ENCODE assay signal across 9 cellular contexts in genomic region chr1:180500689-180501088, GRCh38. TPM values are rescaled to one million over a fixed set of nuclear protein-coding genes. Genes with fewer than 3 reads are reported as not detected.
DNase-seq lines count a peak whose midpoint lies in the region; ATAC-seq and TF ChIP-seq lines count a peak whose summit lies in the region.
"Had no signal": no experiment of that assay in that cellular context is flagged by ENCODE, and none has a peak within 500 bp of the region (broad histone marks: within the 10 kb centered on the region; RNA-seq: fewer than 3 reads in every experiment).

No MANE protein-coding gene starts in this region.

- H3K27me3 ChIP-seq in fibroblast of lung (ENCODE audit: control insufficient read depth, insufficient read depth, low read length): no peaks in the 10 kb centered on the region
- H3K27me3 ChIP-seq in gastroesophageal sphincter: no peaks in the 10 kb centered on the region

- POLR2A ChIA-PET in T-cell (lab: Charles Lee): interaction anchor here in 1 of 2 donors (0.6 to 0.7 kb wide), 2 partner anchors 585 to 631 kb away, joined by 6 to 10 read pairs; no protein-coding TSS in a partner anchor

- no peak overlapping the region for H3K9ac ChIP-seq in fibroblast of lung (ENCODE audit: insufficient read depth, low read length)

- 77% methylated on average over 2 of the region's 2 CpGs for WGBS in gastroesophageal sphincter (ENCODE audit: low coverage in 1 of 2), 2 donors

- H3K4me2 ChIP-seq in fibroblast of lung (ENCODE audit: extremely low read depth, insufficient read depth, low read length): peak overlapping the region; percentile 64

- H3K27ac ChIP-seq in fibroblast of lung (ENCODE audit: insufficient read depth, low read length) (no peak overlapping the region), gastroesophageal sphincter (no peak overlapping the region)

- DNase-seq in activated naive CD4-positive, alpha-beta T cell treated with Interleukin-2 at 50 U/mL for 16 hours: no peak
- DNase-seq in T-cell (no peak), fibroblast of lung (ENCODE audit: low read depth in 2 of 2) (no peak), nucleus accumbens (lab: John Stamatoyannopoulos, UW) (no peak)
- no peak for DNase-seq in stimulated activated naive B cell treated with anti-CD40 and anti-IgM and Interleukin-4, amounts not matched to agents 10 μg/mL and 1 μg/mL and 100 μg/mL, for 72 hours
- no peak for DNase-seq in stimulated activated CD4-positive, alpha-beta T cell treated with anti-CD3 and anti-CD28 coated beads, Interleukin-15, amount 100 ng/mL, for 24 hours
- DNase-seq: AML-193 had no signal

- H3K4me3 Mint-ChIP-seq in activated naive CD4-positive, alpha-beta T cell treated with anti-CD3 and anti-CD28 coated beads, Interleukin-2, amount 50 U/mL, for 24 hours: peak overlapping the region; percentile 97
- H3K4me3 Mint-ChIP-seq in T-cell: peak overlapping the region; percentile 65 to 92 (median 73)
- H3K4me3 Mint-ChIP-seq in stimulated activated naive B cell treated with anti-CD40 and anti-IgM and Interleukin-4, amounts not matched to agents 10 μg/mL and 1 μg/mL and 100 μg/mL, for 72 hours: peak overlapping the region; percentile 21 to 41

- peak overlapping the region; percentile 81 for H3K27ac Mint-ChIP-seq in activated naive CD4-positive, alpha-beta T cell treated with anti-CD3 and anti-CD28 coated beads, Interleukin-2, amount 50 U/mL, for 24 hours
- peak overlapping the region in 1 of 2 donors; percentile 61 for H3K27ac Mint-ChIP-seq in T-cell
- peak overlapping the region; percentile 56 for H3K27ac Mint-ChIP-seq in stimulated activated naive B cell treated with anti-CD40 and anti-IgM and Interleukin-4, amounts not matched to agents 10 μg/mL and 1 μg/mL and 100 μg/mL, for 72 hours

- no peak overlapping the region for H2AFZ ChIP-seq in fibroblast of lung (ENCODE audit: low read length)

- H3K27me3 Mint-ChIP-seq in activated naive CD4-positive, alpha-beta T cell treated with anti-CD3 and anti-CD28 coated beads, Interleukin-2, amount 50 U/mL, for 24 hours: no peaks in the 10 kb centered on the region
- H3K27me3 Mint-ChIP-seq in T-cell: no peaks in the 10 kb centered on the region
- no peaks in the 10 kb centered on the region for H3K27me3 Mint-ChIP-seq in stimulated activated naive B cell treated with anti-CD40 and anti-IgM and Interleukin-4, amounts not matched to agents 10 μg/mL and 1 μg/mL and 100 μg/mL, for 72 hours

- H3K79me2 ChIP-seq in fibroblast of lung (ENCODE audit: control insufficient read depth, insufficient read depth, low read length): peaks cover 37% of the 10 kb centered on the region

- peak overlapping the region in 2 of 4 experiments; percentile 96 for H3K4me3 ChIP-seq in fibroblast of lung (replicated peaks in 1 of 4; ENCODE audit: control extremely low read depth in 1 of 4, insufficient read depth in 1 of 4, low read depth in 3 of 4, low read length in 4 of 4)
- H3K4me3 ChIP-seq in gastroesophageal sphincter: no peak overlapping the region

- H3K4me1 ChIP-seq in fibroblast of lung (ENCODE audit: control insufficient read depth, extremely low read depth, insufficient read depth, low read length) (peaks cover 7% of the 10 kb centered on the region), gastroesophageal sphincter (peaks cover 0 to 39% (median 11%) of the 10 kb centered on the region in 3 donors)

- no peak for TF ChIP-seq CTCF in fibroblast of lung (conservative IDR thresholded peaks at IDR 0.05 in 1 of 2, IDR thresholded peaks at IDR 0.05 in 1 of 2; ENCODE audit: low read depth in 1 of 2, low read length in 2 of 2)
- no peak for TF ChIP-seq CTCF in gastroesophageal sphincter (IDR thresholded peaks at IDR 0.05)

- H4K20me1 ChIP-seq in fibroblast of lung (ENCODE audit: control insufficient read depth, extremely low read depth, insufficient read depth, low read length): no peaks in the 10 kb centered on the region

- no peak for TF ChIP-seq EP300 in gastroesophageal sphincter (IDR thresholded peaks at IDR 0.05)

- ATAC-seq in T-cell (replicated peaks in 1 of 4): no peak
- ATAC-seq in stimulated activated naive B cell treated with anti-CD40 and anti-IgM and Interleukin-4, amounts not matched to agents 10 μg/mL and 1 μg/mL and 100 μg/mL, for 72 hours (replicated peaks): no peak
- ATAC-seq in gastroesophageal sphincter: no peak

- H3K36me3 ChIP-seq in fibroblast of lung (ENCODE audit: control insufficient read depth, insufficient read depth, low read length) (no peaks in the 10 kb centered on the region), gastroesophageal sphincter (peaks cover 0 to 5% of the 10 kb centered on the region in 2 donors)

- CTCF ChIA-PET in T-cell (lab: Charles Lee): interaction anchor here (0.6 to 2.3 kb wide), 9 partner anchors 18 to 624 kb away, joined by 3 to 12 read pairs (median 4); no protein-coding TSS in a partner anchor

- H3K9me3 ChIP-seq in fibroblast of lung (ENCODE audit: control insufficient read depth, insufficient read depth, low read depth, low read length): no peaks in the 10 kb centered on the region
- H3K9me3 ChIP-seq in gastroesophageal sphincter: no peaks in the 10 kb centered on the region

- no peak for TF ChIP-seq POLR2A in gastroesophageal sphincter (IDR thresholded peaks at IDR 0.05)

- peaks cover 8% of the 10 kb centered on the region for H3K36me3 Mint-ChIP-seq in activated naive CD4-positive, alpha-beta T cell treated with anti-CD3 and anti-CD28 coated beads, Interleukin-2, amount 50 U/mL, for 24 hours
- H3K36me3 Mint-ChIP-seq in T-cell: peaks cover 3% of the 10 kb centered on the region
- H3K36me3 Mint-ChIP-seq in stimulated activated naive B cell treated with anti-CD40 and anti-IgM and Interleukin-4, amounts not matched to agents 10 μg/mL and 1 μg/mL and 100 μg/mL, for 72 hours: peaks cover 7 to 14% of the 10 kb centered on the region in 2 donors

- no peaks in the 10 kb centered on the region for H3K9me3 Mint-ChIP-seq in activated naive CD4-positive, alpha-beta T cell treated with anti-CD3 and anti-CD28 coated beads, Interleukin-2, amount 50 U/mL, for 24 hours
- H3K9me3 Mint-ChIP-seq in T-cell: no peaks in the 10 kb centered on the region
- no peaks in the 10 kb centered on the region for H3K9me3 Mint-ChIP-seq in stimulated activated naive B cell treated with anti-CD40 and anti-IgM and Interleukin-4, amounts not matched to agents 10 μg/mL and 1 μg/mL and 100 μg/mL, for 72 hours

- peaks cover 49% of the 10 kb centered on the region for H3K4me1 Mint-ChIP-seq in activated naive CD4-positive, alpha-beta T cell treated with anti-CD3 and anti-CD28 coated beads, Interleukin-2, amount 50 U/mL, for 24 hours
- peaks cover 44 to 50% (median 50%) of the 10 kb centered on the region in 3 donors for H3K4me1 Mint-ChIP-seq in T-cell
- H3K4me1 Mint-ChIP-seq in stimulated activated naive B cell treated with anti-CD40 and anti-IgM and Interleukin-4, amounts not matched to agents 10 μg/mL and 1 μg/mL and 100 μg/mL, for 72 hours: peaks cover 16 to 34% of the 10 kb centered on the region in 2 donors

RNA-seq across cellular contexts. Expression of gene ACBD6, which starts 1.7 kb away (rescaled TPM):
- total RNA-seq in T-cell (10 to 100 TPM; 44.3 to 58.5 (median 53.0) TPM), fibroblast of lung (63.4 and 72.4 TPM in 2 replicates), gastroesophageal sphincter (10 to 100 TPM; 27.1 to 41.3 (median 39.7) TPM)
- polyA plus RNA-seq in fibroblast of lung: 66.2 and 78.7 TPM in 2 replicates
- 72.4 and 84.3 TPM in 2 replicates for polyA plus RNA-seq in fibroblast of lung (2012)
- 73.2 and 83.1 TPM in 2 replicates for polyA minus RNA-seq in fibroblast of lung (ENCODE audit: low replicate concordance)

RNA-seq across cellular contexts. Expression of gene OVAAL, which starts 58.1 kb away (rescaled TPM):
- not detected for total RNA-seq in T-cell
- total RNA-seq in fibroblast of lung: not detected in 2 replicates
- polyA plus RNA-seq in fibroblast of lung: not detected in 2 replicates
- not detected in 2 replicates for polyA plus RNA-seq in fibroblast of lung (2012)
- not detected in 2 replicates for polyA minus RNA-seq in fibroblast of lung (ENCODE audit: low replicate concordance)
- not detected for total RNA-seq in gastroesophageal sphincter

Comparison
In these comparisons a context has a peak if more than half of its experiments do, and no peak if none do; other contexts are left out.
1. H3K4me3 Mint-ChIP-seq: peak in every context shown above with its lines; median percentile 97 in activated naive CD4-positive, alpha-beta T cell treated with anti-CD3 and anti-CD28 coated beads, Interleukin-2, amount 50 U/mL, for 24 hours; 73 in T-cell; 31 in stimulated activated naive B cell treated with anti-CD40 and anti-IgM and Interleukin-4, amounts not matched to agents 10 μg/mL and 1 μg/mL and 100 μg/mL, for 72 hours.